1 cellular context compared by ENCODE assay signal in genomic region chr4:83369825-83370639, GRCh38.
TF ChIP-seq lines count a peak whose summit lies in the region.

No MANE protein-coding gene starts in this region.

TF ChIP-seq in GM23338, 12 proteins besides CTCF, POLR2A, EP300 and RAD21 (continued from another document):
- TF ChIP-seq ETS1 (IDR thresholded peaks at IDR 0.05) (no peak), NANOG (IDR thresholded peaks at IDR 0.05; ENCODE audit: borderline replicate concordance) (no peak), POLR2AphosphoS5 (IDR thresholded peaks at IDR 0.05; ENCODE audit: low read depth) (no peak), ZNF114 (CRISPR knock-in tag; IDR thresholded peaks at IDR 0.05) (no peak), EZH2phosphoT487 (IDR thresholded peaks at IDR 0.05; ENCODE audit: unreplicated experiment) (no peak), STAT1 (IDR thresholded peaks at IDR 0.05; ENCODE audit: unreplicated experiment) (no peak)
